In the genomic region with DNA sequence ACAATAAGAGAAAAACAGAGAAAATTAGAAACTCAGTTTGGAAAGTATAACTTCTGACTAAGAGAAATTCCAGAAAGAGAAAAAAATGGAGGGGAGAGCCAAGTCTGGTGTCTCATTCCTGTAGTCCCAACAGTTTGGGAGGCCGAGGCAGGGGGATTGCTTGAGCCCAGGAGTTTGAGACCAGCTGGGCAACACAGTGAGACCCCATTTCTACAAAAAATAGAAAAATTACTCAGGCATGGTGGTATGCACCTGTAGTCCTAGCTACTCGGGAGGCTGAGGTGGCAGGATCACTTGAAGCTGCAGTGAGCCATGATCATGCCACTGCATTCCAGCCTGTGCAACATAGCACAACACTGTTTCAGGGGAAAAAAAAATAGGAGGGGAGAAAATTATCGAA, we compare ENCODE assay signal across 15 cellular contexts. TPM values are rescaled to one million over a fixed set of nuclear protein-coding genes. Genes with fewer than 3 reads are reported as not detected.
DNase-seq lines count a peak whose midpoint lies in the region; ATAC-seq and TF ChIP-seq lines count a peak whose summit lies in the region.
"Had no signal": no experiment of that assay in that cellular context is flagged by ENCODE, and none has a peak within 500 bp of the region (broad histone marks: within the 10 kb centered on the region; RNA-seq: fewer than 3 reads in every experiment).

No MANE protein-coding gene starts in this region.

- no peak for DNase-seq in activated CD4-positive, alpha-beta T cell treated with anti-CD3 and anti-CD28 coated beads, Interleukin-2, amount 10 ng/mL, durations not matched to agents 24 days and 14 days
- no peak for DNase-seq in activated CD4-positive, alpha-beta T cell treated with anti-CD3 and anti-CD28 coated beads, Interleukin-2, amount 50 U/mL, for 4 hours
- no peak for DNase-seq in CD4-positive, alpha-beta T cell
- DNase-seq in stimulated activated naive B cell treated with anti-CD40 and anti-IgM and Interleukin-4, amounts not matched to agents 10 μg/mL and 1 μg/mL and 100 μg/mL, for 72 hours = no peak
- no peak for DNase-seq in WTC11 (ENCODE audit: low spot score)
- no peak for DNase-seq in medulla oblongata (ENCODE audit: extremely low spot score)
- DNase-seq: CD4-positive, alpha-beta memory T cell; DMS153; DMS79; GDM1; GM23248 had no signal

- H3K27me3 ChIP-seq in CD4-positive, alpha-beta T cell (ENCODE audit: control insufficient read depth, insufficient read depth, low read length) = no peaks in the 10 kb centered on the region

- H3K27ac ChIP-seq in CD4-positive, alpha-beta T cell (ENCODE audit: low read depth, low read length) = no peak overlapping the region
- H3K27ac ChIP-seq: 22Rv1, A549, C4-2B, GM23248 had no signal

- ATAC-seq in CD4-positive, alpha-beta T cell (ENCODE audit: poor library complexity) = no peak
- no peak for ATAC-seq in stimulated activated naive B cell treated with anti-CD40 and anti-IgM and Interleukin-4, amounts not matched to agents 10 μg/mL and 1 μg/mL and 100 μg/mL, for 72 hours (replicated peaks)
- ATAC-seq in WTC11 = no peak
- ATAC-seq: A549 had no signal

- H3K27ac Mint-ChIP-seq in activated CD4-positive, alpha-beta T cell treated with anti-CD3 and anti-CD28 coated beads, Interleukin-2, amount 10 ng/mL, durations not matched to agents 24 days and 14 days = peak overlapping the region; percentile 59
- no peak overlapping the region for H3K27ac Mint-ChIP-seq in CD4-positive, alpha-beta T cell
- no peak overlapping the region for H3K27ac Mint-ChIP-seq in nephron
- peak overlapping the region; percentile 65 for H3K27ac Mint-ChIP-seq in stimulated activated naive B cell treated with anti-CD40 and anti-IgM and Interleukin-4, amounts not matched to agents 10 μg/mL and 1 μg/mL and 100 μg/mL, for 72 hours
- H3K27ac Mint-ChIP-seq in WTC11 = no peak overlapping the region

- H3K9me3 ChIP-seq in CD4-positive, alpha-beta T cell (ENCODE audit: control insufficient read depth, low read length) = no peaks in the 10 kb centered on the region

- intact Hi-C loops in activated CD4-positive, alpha-beta T cell treated with anti-CD3 and anti-CD28 coated beads, Interleukin-2, amount 10 ng/mL, durations not matched to agents 24 days and 14 days (cut with micrococcal nuclease) = no loop called here
- intact Hi-C loops in CD4-positive, alpha-beta T cell (cut with DNase I, micrococcal nuclease) = no loop called here

- H3K4me3 Mint-ChIP-seq in activated CD4-positive, alpha-beta T cell treated with anti-CD3 and anti-CD28 coated beads, Interleukin-2, amount 10 ng/mL, durations not matched to agents 24 days and 14 days = no peak overlapping the region
- peak overlapping the region; percentile 34 for H3K4me3 Mint-ChIP-seq in CD4-positive, alpha-beta T cell
- H3K4me3 Mint-ChIP-seq in nephron (peak overlapping the region; percentile 1 to 6 (median 3)), WTC11 (no peak overlapping the region)
- H3K4me3 Mint-ChIP-seq in stimulated activated naive B cell treated with anti-CD40 and anti-IgM and Interleukin-4, amounts not matched to agents 10 μg/mL and 1 μg/mL and 100 μg/mL, for 72 hours = no peak overlapping the region

- peaks cover 7% of the 10 kb centered on the region for H3K36me3 Mint-ChIP-seq in activated CD4-positive, alpha-beta T cell treated with anti-CD3 and anti-CD28 coated beads, Interleukin-2, amount 10 ng/mL, durations not matched to agents 24 days and 14 days (ENCODE audit: low read depth)
- H3K36me3 Mint-ChIP-seq in CD4-positive, alpha-beta T cell (ENCODE audit: low read depth) = no peaks in the 10 kb centered on the region
- H3K36me3 Mint-ChIP-seq in nephron (ENCODE audit: low read depth) = no peaks in the 10 kb centered on the region
- H3K36me3 Mint-ChIP-seq in stimulated activated naive B cell treated with anti-CD40 and anti-IgM and Interleukin-4, amounts not matched to agents 10 μg/mL and 1 μg/mL and 100 μg/mL, for 72 hours = no peaks in the 10 kb centered on the region
- no peaks in the 10 kb centered on the region for H3K36me3 Mint-ChIP-seq in WTC11

- peaks cover 8% of the 10 kb centered on the region for H3K9me3 Mint-ChIP-seq in activated CD4-positive, alpha-beta T cell treated with anti-CD3 and anti-CD28 coated beads, Interleukin-2, amount 10 ng/mL, durations not matched to agents 24 days and 14 days
- H3K9me3 Mint-ChIP-seq in CD4-positive, alpha-beta T cell = no peaks in the 10 kb centered on the region
- H3K9me3 Mint-ChIP-seq in nephron = no peaks in the 10 kb centered on the region
- H3K9me3 Mint-ChIP-seq in stimulated activated naive B cell treated with anti-CD40 and anti-IgM and Interleukin-4, amounts not matched to agents 10 μg/mL and 1 μg/mL and 100 μg/mL, for 72 hours = no peaks in the 10 kb centered on the region
- no peaks in the 10 kb centered on the region for H3K9me3 Mint-ChIP-seq in WTC11

- POLR2A ChIA-PET in CD4-positive, alpha-beta T cell (lab: Charles Lee) = no interaction called here
- POLR2A ChIA-PET in WTC11 (lab: Charles Lee) = no interaction called here

- peaks cover 19% of the 10 kb centered on the region for H3K4me1 Mint-ChIP-seq in activated CD4-positive, alpha-beta T cell treated with anti-CD3 and anti-CD28 coated beads, Interleukin-2, amount 10 ng/mL, durations not matched to agents 24 days and 14 days
- peaks cover 32% of the 10 kb centered on the region for H3K4me1 Mint-ChIP-seq in CD4-positive, alpha-beta T cell (ENCODE audit: low read depth)
- H3K4me1 Mint-ChIP-seq in nephron = peaks cover 23% of the 10 kb centered on the region
- peaks cover 17 to 25% of the 10 kb centered on the region in 2 donors for H3K4me1 Mint-ChIP-seq in stimulated activated naive B cell treated with anti-CD40 and anti-IgM and Interleukin-4, amounts not matched to agents 10 μg/mL and 1 μg/mL and 100 μg/mL, for 72 hours
- H3K4me1 Mint-ChIP-seq in WTC11 = peaks cover 7% of the 10 kb centered on the region

- CTCF ChIA-PET in CD4-positive, alpha-beta T cell (lab: Charles Lee) = interaction anchor here (1.2 kb wide), 1 partner anchor 46 kb away, joined by 3 read pairs; no protein-coding TSS in a partner anchor
- CTCF ChIA-PET in WTC11 (lab: Charles Lee) = no interaction called here

- TF ChIP-seq CTCF in CD4-positive, alpha-beta T cell (IDR thresholded peaks at IDR 0.05) = no peak
- TF ChIP-seq CTCF in nephron (IDR thresholded peaks at IDR 0.05; ENCODE audit: unreplicated experiment in 3 of 3) (no peak), WTC11 (IDR thresholded peaks at IDR 0.05) (no peak)

- H3K27me3 Mint-ChIP-seq in activated CD4-positive, alpha-beta T cell treated with anti-CD3 and anti-CD28 coated beads, Interleukin-2, amount 10 ng/mL, durations not matched to agents 24 days and 14 days = no peaks in the 10 kb centered on the region
- H3K27me3 Mint-ChIP-seq in CD4-positive, alpha-beta T cell = no peaks in the 10 kb centered on the region
- no peaks in the 10 kb centered on the region for H3K27me3 Mint-ChIP-seq in nephron (ENCODE audit: low read depth)
- no peaks in the 10 kb centered on the region for H3K27me3 Mint-ChIP-seq in stimulated activated naive B cell treated with anti-CD40 and anti-IgM and Interleukin-4, amounts not matched to agents 10 μg/mL and 1 μg/mL and 100 μg/mL, for 72 hours
- peaks cover 8% of the 10 kb centered on the region; the same call in 1 of the 2 replicates for H3K27me3 Mint-ChIP-seq in WTC11 (ENCODE audit: low read depth)
- H3K27me3 Mint-ChIP-seq: CD4-positive, alpha-beta memory T cell had no signal

TF ChIP-seq in WTC11, 78 proteins besides CTCF, POLR2A, EP300 and RAD21 (continues in another document):
- TF ChIP-seq, protein P1, sequence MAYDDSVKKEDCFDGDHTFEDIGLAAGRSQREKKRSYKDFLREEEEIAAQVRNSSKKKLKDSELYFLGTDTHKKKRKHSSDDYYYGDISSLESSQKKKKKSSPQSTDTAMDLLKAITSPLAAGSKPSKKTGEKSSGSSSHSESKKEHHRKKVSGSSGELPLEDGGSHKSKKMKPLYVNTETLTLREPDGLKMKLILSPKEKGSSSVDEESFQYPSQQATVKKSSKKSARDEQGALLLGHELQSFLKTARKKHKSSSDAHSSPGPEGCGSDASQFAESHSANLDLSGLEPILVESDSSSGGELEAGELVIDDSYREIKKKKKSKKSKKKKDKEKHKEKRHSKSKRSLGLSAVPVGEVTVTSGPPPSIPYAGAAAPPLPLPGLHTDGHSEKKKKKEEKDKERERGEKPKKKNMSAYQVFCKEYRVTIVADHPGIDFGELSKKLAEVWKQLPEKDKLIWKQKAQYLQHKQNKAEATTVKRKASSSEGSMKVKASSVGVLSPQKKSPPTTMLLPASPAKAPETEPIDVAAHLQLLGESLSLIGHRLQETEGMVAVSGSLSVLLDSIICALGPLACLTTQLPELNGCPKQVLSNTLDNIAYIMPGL (CRISPR knock-in tag; IDR thresholded peaks at IDR 0.05) = no peak
- TF ChIP-seq, protein P2, sequence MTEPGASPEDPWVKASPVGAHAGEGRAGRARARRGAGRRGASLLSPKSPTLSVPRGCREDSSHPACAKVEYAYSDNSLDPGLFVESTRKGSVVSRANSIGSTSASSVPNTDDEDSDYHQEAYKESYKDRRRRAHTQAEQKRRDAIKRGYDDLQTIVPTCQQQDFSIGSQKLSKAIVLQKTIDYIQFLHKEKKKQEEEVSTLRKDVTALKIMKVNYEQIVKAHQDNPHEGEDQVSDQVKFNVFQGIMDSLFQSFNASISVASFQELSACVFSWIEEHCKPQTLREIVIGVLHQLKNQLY (CRISPR knock-in tag; IDR thresholded peaks at IDR 0.05) = no peak
- TF ChIP-seq, protein P3, sequence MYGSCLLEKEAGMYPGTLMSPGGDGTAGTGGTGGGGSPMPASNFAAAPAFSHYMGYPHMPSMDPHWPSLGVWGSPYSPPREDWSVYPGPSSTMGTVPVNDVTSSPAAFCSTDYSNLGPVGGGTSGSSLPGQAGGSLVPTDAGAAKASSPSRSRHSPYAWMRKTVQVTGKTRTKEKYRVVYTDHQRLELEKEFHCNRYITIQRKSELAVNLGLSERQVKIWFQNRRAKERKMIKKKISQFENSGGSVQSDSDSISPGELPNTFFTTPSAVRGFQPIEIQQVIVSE (CRISPR knock-in tag; IDR thresholded peaks at IDR 0.05; ENCODE audit: borderline replicate concordance) = no peak
- TF ChIP-seq CREB1 (CRISPR knock-in tag; IDR thresholded peaks at IDR 0.05) = no peak
- TF ChIP-seq NFATC4 (CRISPR knock-in tag; IDR thresholded peaks at IDR 0.05) = no peak
- TF ChIP-seq ZNF396 (CRISPR knock-in tag; IDR thresholded peaks at IDR 0.05; ENCODE audit: borderline replicate concordance) = no peak

RNA-seq across cellular contexts. Expression of a gene that starts 3.1 kb away (rescaled TPM):
- total RNA-seq in activated CD4-positive, alpha-beta T cell treated with anti-CD3 and anti-CD28 coated beads, Interleukin-2, amount 10 ng/mL, durations not matched to agents 24 days and 14 days = 34.7 and 35.5 TPM in 2 replicates
- total RNA-seq in CD4-positive, alpha-beta T cell = 1 to 10 TPM; 7.3 TPM
- 18.2 to 21.5 TPM (median 18.4 TPM) in 3 replicates for total RNA-seq in WTC11 (2021)

Comparison
In these comparisons a context has a peak if more than half of its experiments do, and no peak if none do; other contexts are left out.
1. H3K27ac Mint-ChIP-seq: peak in activated CD4-positive, alpha-beta T cell treated with anti-CD3 and anti-CD28 coated beads, Interleukin-2, amount 10 ng/mL, durations not matched to agents 24 days and 14 days (single experiment) and stimulated activated naive B cell treated with anti-CD40 and anti-IgM and Interleukin-4, amounts not matched to agents 10 μg/mL and 1 μg/mL and 100 μg/mL, for 72 hours (single experiment); none in CD4-positive, alpha-beta T cell (single experiment), nephron (0 of 3) and WTC11 (single experiment).
2. H3K4me3 Mint-ChIP-seq: peak in CD4-positive, alpha-beta T cell (single experiment) and nephron (3 of 3); none in activated CD4-positive, alpha-beta T cell treated with anti-CD3 and anti-CD28 coated beads, Interleukin-2, amount 10 ng/mL, durations not matched to agents 24 days and 14 days (single experiment), stimulated activated naive B cell treated with anti-CD40 and anti-IgM and Interleukin-4, amounts not matched to agents 10 μg/mL and 1 μg/mL and 100 μg/mL, for 72 hours (0 of 2) and WTC11 (single experiment).